ENCODE assay signal across 24 cellular contexts in genomic region chr4:10703146-10703545, GRCh38. TPM values are rescaled to one million over a fixed set of nuclear protein-coding genes. Genes with fewer than 3 reads are reported as not detected.
"Had no signal": no experiment of that assay in that cellular context is flagged by ENCODE, and none has a peak within 500 bp of the region (broad histone marks: within the 10 kb centered on the region; RNA-seq: fewer than 3 reads in every experiment).

No MANE protein-coding gene starts in this region.

- H3K27me3 ChIP-seq: cardiac muscle cell, left lung, neural progenitor cell, upper lobe of left lung had no signal

- H3K36me3 Mint-ChIP-seq: activated naive CD8-positive, alpha-beta T cell treated with anti-CD3 and anti-CD28 coated beads for 36 hours; mesothelial cell of epicardium; neural progenitor cell had no signal

- H3K27me3 Mint-ChIP-seq: activated naive CD8-positive, alpha-beta T cell treated with anti-CD3 and anti-CD28 coated beads for 36 hours; naive thymus-derived CD8-positive, alpha-beta T cell had no signal

- FAIRE-seq: frontal cortex had no signal

- H3K9me3 Mint-ChIP-seq: activated naive CD8-positive, alpha-beta T cell treated with anti-CD3 and anti-CD28 coated beads for 36 hours; neural progenitor cell had no signal

- H3K4me2 ChIP-seq: neural progenitor cell had no signal

- H3K9ac ChIP-seq: neural progenitor cell had no signal

- DNase-seq: activated CD4-positive, alpha-beta T cell treated with anti-CD3 and anti-CD28 coated beads, Interleukin-2, amount 50 U/mL, for 1 hour; activated CD8-positive, alpha-beta T cell treated with anti-CD3 and anti-CD28 coated beads, Interleukin-2, amount 10 ng/mL, durations not matched to agents 7 days and 5 days; activated naive CD4-positive, alpha-beta T cell; activated naive CD8-positive, alpha-beta T cell treated with anti-CD3 and anti-CD28 coated beads for 36 hours; activated T-cell treated with anti-CD3 and anti-CD28 coated beads, Interleukin-2, amount 50 U/mL, for 1 hour; erythroblast; hippocampal formation; kidney glomerular epithelial cell; left lung; naive thymus-derived CD8-positive, alpha-beta T cell; retina; stimulated activated CD4-positive, alpha-beta T cell treated with anti-CD3 and anti-CD28 coated beads, Interleukin-4, amount 100 ng/mL, for 24 hours; stimulated activated naive CD8-positive, alpha-beta T cell treated with anti-CD3 and anti-CD28 coated beads, Interleukin-15, Interleukin-2, amounts not matched to agents 100 U/mL and 50 U/mL, for 24 hours; upper lobe of left lung had no signal

- H3K4me3 ChIP-seq: cardiac muscle cell, left lung, lung, neural progenitor cell, upper lobe of left lung had no signal

- H2AFZ ChIP-seq: neural progenitor cell had no signal

- H3K4me1 ChIP-seq: left lung, neural progenitor cell, upper lobe of left lung had no signal

- H3K36me3 ChIP-seq: cardiac muscle cell, left lung, neural progenitor cell, upper lobe of left lung had no signal

- H3K9me3 ChIP-seq: left lung, upper lobe of left lung had no signal

- H3K4me1 Mint-ChIP-seq: activated naive CD8-positive, alpha-beta T cell treated with anti-CD3 and anti-CD28 coated beads for 36 hours; neural progenitor cell had no signal

- ATAC-seq: activated CD8-positive, alpha-beta T cell treated with anti-CD3 and anti-CD28 coated beads, Interleukin-2, amount 10 ng/mL, durations not matched to agents 7 days and 5 days; left lung; naive thymus-derived CD8-positive, alpha-beta T cell; stimulated activated naive CD8-positive, alpha-beta T cell treated with anti-CD3 and anti-CD28 coated beads, Interleukin-15, Interleukin-2, amounts not matched to agents 100 U/mL and 50 U/mL, for 24 hours had no signal

- H3K27ac ChIP-seq: cardiac muscle cell, left lung, neural progenitor cell, upper lobe of left lung, VCaP had no signal

- H3K27ac Mint-ChIP-seq: activated CD8-positive, alpha-beta T cell treated with anti-CD3 and anti-CD28 coated beads, Interleukin-2, amount 10 ng/mL, durations not matched to agents 7 days and 5 days; activated naive CD8-positive, alpha-beta T cell treated with anti-CD3 and anti-CD28 coated beads for 36 hours; activated T-helper 2 cell treated with anti-CD3 and anti-CD28 coated beads, Interferon-gamma antibody, Interleukin-2, Interleukin-4, amounts not matched to agents 10 μg/mL and 5 μg/mL and 100 μg/mL, durations not matched to agents 14 hours and 24 hours and 36 hours; mesothelial cell of epicardium; neural progenitor cell had no signal

- H3K4me3 Mint-ChIP-seq: activated CD8-positive, alpha-beta T cell treated with anti-CD3 and anti-CD28 coated beads, Interleukin-2, amount 10 ng/mL, durations not matched to agents 7 days and 5 days; activated naive CD8-positive, alpha-beta T cell treated with anti-CD3 and anti-CD28 coated beads for 36 hours; mesothelial cell of epicardium; naive thymus-derived CD8-positive, alpha-beta T cell; neural progenitor cell had no signal

RNA-seq across cellular contexts. Expression of gene CLNK, which starts 18.6 kb away (rescaled TPM):
- total RNA-seq: activated CD8-positive, alpha-beta T cell treated with anti-CD3 and anti-CD28 coated beads, Interleukin-2, amount 10 ng/mL, durations not matched to agents 7 days and 5 days; cardiac muscle cell; cerebellum; frontal cortex; mesothelial cell of epicardium; naive thymus-derived CD8-positive, alpha-beta T cell; omental fat pad; T-helper 2 cell treated with Interferon-gamma antibody and Interleukin-4, amounts not matched to agents 100 ng/mL and 5 ng/mL, for 36 hours had no signal
- polyA plus RNA-seq: cardiac muscle cell; naive thymus-derived CD8-positive, alpha-beta T cell had no signal
